In genomic region chr16:57159447-57159846, GRCh38 we compare ENCODE assay signal across 25 cellular contexts.
"Had no signal": no experiment of that assay in that cellular context is flagged by ENCODE, and none has a peak within 500 bp of the region (broad histone marks: within the 10 kb centered on the region; RNA-seq: fewer than 3 reads in every experiment).

No MANE protein-coding gene starts in this region.

- H3K4me1 Mint-ChIP-seq: neural crest cell had no signal

- H3K9me3 ChIP-seq: lower lobe of right lung, mucosa of descending colon, SK-N-SH, spleen, thyroid gland had no signal

- DNase-seq: activated CD4-positive, CD25-positive, alpha-beta regulatory T cell treated with anti-CD3 and anti-CD28 coated beads, Interleukin-2, amount 50 U/mL, for 72 hours; activated CD8-positive, alpha-beta memory T cell treated with anti-CD3 and anti-CD28 coated beads, Interleukin-2, amount 50 U/mL, for 48 hours; activated naive CD4-positive, alpha-beta T cell treated with anti-CD3 and anti-CD28 coated beads for 36 hours; activated naive CD8-positive, alpha-beta T cell treated with anti-CD3 and anti-CD28 coated beads, Interleukin-2, amount 10 ng/mL, durations not matched to agents 7 days and 5 days; activated T-cell treated with anti-CD3 and anti-CD28 coated beads, Interleukin-2, amount 50 U/mL, for 4 hours; amygdala; effector CD8-positive, alpha-beta T cell; glutamatergic neuron; islet precursor cell; lower lobe of right lung; mesendoderm; mucosa of descending colon; retina; SK-N-SH; spleen; stimulated activated CD4-positive, alpha-beta T cell treated with anti-CD3 and anti-CD28 coated beads, Interleukin-4, amount 100 ng/mL, for 1 hour; stimulated activated naive CD4-positive, alpha-beta T cell treated with Interleukin-2 at 50 U/mL for 16 hours; thyroid gland had no signal

- H3K4me3 ChIP-seq: cardiac muscle cell, hepatocyte, lower lobe of right lung, mucosa of descending colon, spleen, thyroid gland had no signal

- H3K9ac ChIP-seq: SK-N-SH had no signal

- H3K4me2 ChIP-seq: hepatocyte, SK-N-SH had no signal

- H3K9me3 Mint-ChIP-seq: activated naive CD4-positive, alpha-beta T cell treated with anti-CD3 and anti-CD28 coated beads for 36 hours; activated naive CD8-positive, alpha-beta T cell treated with anti-CD3 and anti-CD28 coated beads, Interleukin-2, amount 10 ng/mL, durations not matched to agents 7 days and 5 days; activated T-cell treated with anti-CD3 and anti-CD28 coated beads, Interleukin-2, amount 50 U/mL, for 4 hours; activated T-helper 2 cell treated with anti-CD3 and anti-CD28 coated beads, Interferon-gamma antibody, Interleukin-2, Interleukin-4, amounts not matched to agents 10 μg/mL and 5 μg/mL and 100 μg/mL, durations not matched to agents 14 hours and 24 hours and 36 hours; neural crest cell had no signal

- H3K27ac Mint-ChIP-seq: activated naive CD4-positive, alpha-beta T cell treated with anti-CD3 and anti-CD28 coated beads for 36 hours; activated naive CD8-positive, alpha-beta T cell treated with anti-CD3 and anti-CD28 coated beads, Interleukin-2, amount 10 ng/mL, durations not matched to agents 7 days and 5 days; activated T-helper 2 cell treated with anti-CD3 and anti-CD28 coated beads, Interferon-gamma antibody, Interleukin-2, Interleukin-4, amounts not matched to agents 10 μg/mL and 5 μg/mL and 100 μg/mL, durations not matched to agents 14 hours and 24 hours and 36 hours; progenitor cell of endocrine pancreas had no signal

- H2AFZ ChIP-seq: hepatocyte had no signal

- H3K4me1 ChIP-seq: thyroid gland had no signal

- H3K27ac ChIP-seq: cardiac muscle cell, hepatocyte, lower lobe of right lung, thyroid gland had no signal

- FAIRE-seq: endothelial cell of umbilical vein, frontal cortex had no signal

- H3K27me3 Mint-ChIP-seq: activated naive CD8-positive, alpha-beta T cell treated with anti-CD3 and anti-CD28 coated beads, Interleukin-2, amount 10 ng/mL, durations not matched to agents 7 days and 5 days; progenitor cell of endocrine pancreas had no signal

- H3K79me2 ChIP-seq: hepatocyte had no signal

- H3K27me3 ChIP-seq: cardiac muscle cell, hepatocyte, spleen, thyroid gland had no signal

- H3K4me3 Mint-ChIP-seq: activated naive CD4-positive, alpha-beta T cell treated with anti-CD3 and anti-CD28 coated beads for 36 hours; activated naive CD8-positive, alpha-beta T cell treated with anti-CD3 and anti-CD28 coated beads, Interleukin-2, amount 10 ng/mL, durations not matched to agents 7 days and 5 days; activated T-cell treated with anti-CD3 and anti-CD28 coated beads, Interleukin-2, amount 50 U/mL, for 4 hours; neural crest cell had no signal
